12 cellular contexts compared by ENCODE assay signal in genomic region chr4:118774989-118775388, GRCh38.
DNase-seq lines count a peak whose midpoint lies in the region; ATAC-seq, FAIRE-seq and TF ChIP-seq lines count a peak whose summit lies in the region.
"Had no signal": no experiment of that assay in that cellular context is flagged by ENCODE, and none has a peak within 500 bp of the region (broad histone marks: within the 10 kb centered on the region; RNA-seq: fewer than 3 reads in every experiment).

No MANE protein-coding gene starts in this region.

- TF ChIP-seq CTCF in bronchial epithelial cell (IDR thresholded peaks at IDR 0.05; ENCODE audit: insufficient read depth, low read length, severe bottlenecking) = no peak
- TF ChIP-seq CTCF in mesothelial cell of epicardium (IDR thresholded peaks at IDR 0.05; ENCODE audit: unreplicated experiment) = no peak

- ATAC-seq in HG02763 (IDR thresholded peaks at IDR 0.05; ENCODE audit: unreplicated experiment) = no peak
- ATAC-seq in HG03460 (IDR thresholded peaks at IDR 0.05; ENCODE audit: unreplicated experiment) = no peak
- ATAC-seq in GM19035 (IDR thresholded peaks at IDR 0.05; ENCODE audit: unreplicated experiment) = no peak
- no peak for ATAC-seq in HG03442 (IDR thresholded peaks at IDR 0.05; ENCODE audit: unreplicated experiment)
- ATAC-seq: activated naive CD4-positive, alpha-beta T cell treated with anti-CD3 and anti-CD28 coated beads, Interleukin-2, amount 50 U/mL, for 72 hours; Right ventricle myocardium inferior had no signal

- FAIRE-seq in bronchial epithelial cell (lab: Jason Lieb, UNC) = peak; percentile 60

- H3K36me3 ChIP-seq in bronchial epithelial cell (ENCODE audit: control insufficient read depth, insufficient read depth, low read length) = no peaks in the 10 kb centered on the region

- no peak overlapping the region for H3K4me3 Mint-ChIP-seq in mesothelial cell of epicardium
- H3K4me3 Mint-ChIP-seq: central memory CD8-positive, alpha-beta T cell had no signal

- no peaks in the 10 kb centered on the region for H3K27me3 Mint-ChIP-seq in mesothelial cell of epicardium (ENCODE audit: low read depth)
- H3K27me3 Mint-ChIP-seq: central memory CD8-positive, alpha-beta T cell had no signal

- H3K36me3 Mint-ChIP-seq in mesothelial cell of epicardium = peaks cover 12% of the 10 kb centered on the region

- no peaks in the 10 kb centered on the region for H3K27me3 ChIP-seq in bronchial epithelial cell (ENCODE audit: control insufficient read depth, insufficient read depth, low read length)

- no peak overlapping the region for H3K4me3 ChIP-seq in bronchial epithelial cell (ENCODE audit: low read depth, low read length)

- H3K27ac Mint-ChIP-seq in mesothelial cell of epicardium = peak overlapping the region; percentile 82
- H3K27ac Mint-ChIP-seq: activated naive CD4-positive, alpha-beta T cell treated with anti-CD3 and anti-CD28 coated beads, Interleukin-2, amount 50 U/mL, for 72 hours had no signal

- H3K9me3 Mint-ChIP-seq in mesothelial cell of epicardium = peaks cover 23% of the 10 kb centered on the region
- H3K9me3 Mint-ChIP-seq: central memory CD8-positive, alpha-beta T cell had no signal

- DNase-seq in A172 (ENCODE audit: low spot score) = peak; percentile 30
- peak; percentile 42 for DNase-seq in HT1080 (ENCODE audit: low read depth)
- peak; percentile 51 for DNase-seq in bronchial epithelial cell (ENCODE audit: low read depth)
- DNase-seq in mesothelial cell of epicardium (ENCODE audit: low spot score in 2 of 2, unreplicated experiment in 2 of 2) = no peak
- DNase-seq: activated CD4-positive, CD25-positive, alpha-beta regulatory T cell treated with anti-CD3 and anti-CD28 coated beads, Interleukin-2, amount 50 U/mL, for 72 hours had no signal

- peaks cover 63% of the 10 kb centered on the region for H3K4me1 Mint-ChIP-seq in mesothelial cell of epicardium
- H3K4me1 Mint-ChIP-seq: central memory CD8-positive, alpha-beta T cell had no signal

Comparison
In these comparisons a context has a peak if more than half of its experiments do, and no peak if none do; other contexts are left out.
1. DNase-seq: peak in A172 (single experiment), HT1080 (single experiment) and bronchial epithelial cell (single experiment); none in mesothelial cell of epicardium (0 of 2).